1 cellular context compared by ENCODE assay signal in the genomic region with DNA sequence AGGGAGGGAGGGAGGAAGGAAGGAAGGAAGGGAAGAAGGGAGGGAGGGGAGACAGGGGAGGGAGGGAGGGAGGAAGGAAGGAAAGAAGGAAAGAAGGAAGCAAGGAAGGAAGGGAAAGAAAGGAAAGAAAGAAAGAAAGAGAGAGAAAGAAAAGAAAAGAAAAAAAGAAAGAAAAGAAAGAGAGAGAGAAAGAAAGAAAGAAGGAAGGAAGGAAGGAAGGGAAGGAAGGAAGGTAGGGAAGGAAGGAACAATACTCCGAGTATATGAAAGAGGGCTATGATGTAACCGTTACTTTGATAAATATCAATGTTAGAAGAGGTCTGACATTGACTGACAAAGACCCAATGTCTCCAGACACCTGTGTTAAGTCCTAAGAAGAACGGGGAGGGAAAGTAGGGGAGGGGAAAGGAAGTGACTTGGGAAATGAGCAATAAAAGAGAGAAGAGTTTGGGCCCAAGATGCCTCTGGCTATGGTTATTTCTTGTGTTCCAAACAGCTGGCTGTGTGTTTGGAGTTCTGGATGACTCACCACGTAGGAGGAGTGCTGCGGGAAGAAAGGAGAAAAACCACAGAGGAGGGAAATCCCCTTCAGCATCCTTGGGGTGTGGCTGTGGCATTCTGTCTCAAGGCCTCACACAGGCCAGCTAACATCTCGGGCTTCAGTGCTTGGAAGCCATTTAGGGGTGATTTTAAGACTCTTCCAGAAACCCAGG.
A peak's percentile ranks its signal among the peaks of the same experiment; 100 is the strongest.
TF ChIP-seq lines count a peak whose summit lies in the region.

No MANE protein-coding gene starts in this region.

TF ChIP-seq in HEK293, 187 proteins besides CTCF, POLR2A, EP300 and RAD21 (continued from another document and continues in another):
- TF ChIP-seq, protein P1, sequence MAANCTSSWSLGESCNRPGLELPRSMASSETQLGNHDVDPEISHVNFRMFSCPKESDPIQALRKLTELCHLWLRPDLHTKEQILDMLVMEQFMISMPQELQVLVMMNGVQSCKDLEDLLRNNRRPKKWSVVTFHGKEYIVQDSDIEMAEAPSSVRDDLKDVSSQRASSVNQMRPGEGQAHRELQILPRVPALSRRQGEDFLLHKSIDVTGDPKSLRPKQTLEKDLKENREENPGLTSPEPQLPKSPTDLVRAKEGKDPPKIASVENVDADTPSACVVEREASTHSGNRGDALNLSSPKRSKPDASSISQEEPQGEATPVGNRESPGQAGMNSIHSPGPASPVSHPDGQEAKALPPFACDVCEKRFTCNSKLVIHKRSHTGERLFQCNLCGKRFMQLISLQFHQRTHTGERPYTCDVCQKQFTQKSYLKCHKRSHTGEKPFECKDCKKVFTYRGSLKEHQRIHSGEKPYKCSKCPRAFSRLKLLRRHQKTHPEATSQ (tag by site-specific recombination; IDR thresholded peaks at IDR 0.05), result no peak
- TF ChIP-seq, protein P2, sequence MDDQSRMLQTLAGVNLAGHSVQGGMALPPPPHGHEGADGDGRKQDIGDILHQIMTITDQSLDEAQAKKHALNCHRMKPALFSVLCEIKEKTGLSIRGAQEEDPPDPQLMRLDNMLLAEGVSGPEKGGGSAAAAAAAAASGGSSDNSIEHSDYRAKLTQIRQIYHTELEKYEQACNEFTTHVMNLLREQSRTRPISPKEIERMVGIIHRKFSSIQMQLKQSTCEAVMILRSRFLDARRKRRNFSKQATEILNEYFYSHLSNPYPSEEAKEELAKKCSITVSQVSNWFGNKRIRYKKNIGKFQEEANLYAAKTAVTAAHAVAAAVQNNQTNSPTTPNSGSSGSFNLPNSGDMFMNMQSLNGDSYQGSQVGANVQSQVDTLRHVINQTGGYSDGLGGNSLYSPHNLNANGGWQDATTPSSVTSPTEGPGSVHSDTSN (CRISPR knock-in tag; IDR thresholded peaks at IDR 0.05), result no peak
- TF ChIP-seq ZNF501 (tag by site-specific recombination; IDR thresholded peaks at IDR 0.05) (no peak), ZNF600 (tag by site-specific recombination; IDR thresholded peaks at IDR 0.05) (peak; percentile 70), ZNF548 (tag by site-specific recombination; IDR thresholded peaks at IDR 0.05) (no peak), ZNF155 (tag by site-specific recombination; IDR thresholded peaks at IDR 0.05) (no peak), ZNF214 (tag by site-specific recombination; IDR thresholded peaks at IDR 0.05; ENCODE audit: borderline replicate concordance) (no peak), ZNF610 (tag by site-specific recombination; IDR thresholded peaks at IDR 0.05; ENCODE audit: borderline replicate concordance) (no peak), ZNF555 (tag by site-specific recombination; conservative IDR thresholded peaks at IDR 0.05) (no peak), BCL11A (tag by site-specific recombination; IDR thresholded peaks at IDR 0.05; ENCODE audit: low read depth) (no peak), TRIM28 (IDR thresholded peaks at IDR 0.05; ENCODE audit: borderline replicate concordance, low read length) (no peak), MZF1 (tag by site-specific recombination; IDR thresholded peaks at IDR 0.05; ENCODE audit: borderline replicate concordance) (no peak), GFI1B (tag by site-specific recombination; IDR thresholded peaks at IDR 0.05) (no peak), ZNF560 (tag by site-specific recombination; IDR thresholded peaks at IDR 0.05; ENCODE audit: borderline replicate concordance) (no peak), ZNF423 (tag by site-specific recombination; IDR thresholded peaks at IDR 0.05) (no peak), ZNF335 (tag by site-specific recombination; conservative IDR thresholded peaks at IDR 0.05) (peak; percentile 47), ZNF311 (tag by site-specific recombination; IDR thresholded peaks at IDR 0.05; ENCODE audit: borderline replicate concordance) (no peak), ZNF211 (tag by site-specific recombination; IDR thresholded peaks at IDR 0.05; ENCODE audit: low read depth) (no peak), ZNF274 (IDR thresholded peaks at IDR 0.05; ENCODE audit: low read length) (no peak), ZNF274 (tag by site-specific recombination; IDR thresholded peaks at IDR 0.05; ENCODE audit: borderline replicate concordance) (no peak)
- TF ChIP-seq, protein P3, sequence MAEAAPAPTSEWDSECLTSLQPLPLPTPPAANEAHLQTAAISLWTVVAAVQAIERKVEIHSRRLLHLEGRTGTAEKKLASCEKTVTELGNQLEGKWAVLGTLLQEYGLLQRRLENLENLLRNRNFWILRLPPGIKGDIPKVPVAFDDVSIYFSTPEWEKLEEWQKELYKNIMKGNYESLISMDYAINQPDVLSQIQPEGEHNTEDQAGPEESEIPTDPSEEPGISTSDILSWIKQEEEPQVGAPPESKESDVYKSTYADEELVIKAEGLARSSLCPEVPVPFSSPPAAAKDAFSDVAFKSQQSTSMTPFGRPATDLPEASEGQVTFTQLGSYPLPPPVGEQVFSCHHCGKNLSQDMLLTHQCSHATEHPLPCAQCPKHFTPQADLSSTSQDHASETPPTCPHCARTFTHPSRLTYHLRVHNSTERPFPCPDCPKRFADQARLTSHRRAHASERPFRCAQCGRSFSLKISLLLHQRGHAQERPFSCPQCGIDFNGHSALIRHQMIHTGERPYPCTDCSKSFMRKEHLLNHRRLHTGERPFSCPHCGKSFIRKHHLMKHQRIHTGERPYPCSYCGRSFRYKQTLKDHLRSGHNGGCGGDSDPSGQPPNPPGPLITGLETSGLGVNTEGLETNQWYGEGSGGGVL (tag by site-specific recombination; IDR thresholded peaks at IDR 0.05), result peak; percentile 84
- TF ChIP-seq, protein P4, sequence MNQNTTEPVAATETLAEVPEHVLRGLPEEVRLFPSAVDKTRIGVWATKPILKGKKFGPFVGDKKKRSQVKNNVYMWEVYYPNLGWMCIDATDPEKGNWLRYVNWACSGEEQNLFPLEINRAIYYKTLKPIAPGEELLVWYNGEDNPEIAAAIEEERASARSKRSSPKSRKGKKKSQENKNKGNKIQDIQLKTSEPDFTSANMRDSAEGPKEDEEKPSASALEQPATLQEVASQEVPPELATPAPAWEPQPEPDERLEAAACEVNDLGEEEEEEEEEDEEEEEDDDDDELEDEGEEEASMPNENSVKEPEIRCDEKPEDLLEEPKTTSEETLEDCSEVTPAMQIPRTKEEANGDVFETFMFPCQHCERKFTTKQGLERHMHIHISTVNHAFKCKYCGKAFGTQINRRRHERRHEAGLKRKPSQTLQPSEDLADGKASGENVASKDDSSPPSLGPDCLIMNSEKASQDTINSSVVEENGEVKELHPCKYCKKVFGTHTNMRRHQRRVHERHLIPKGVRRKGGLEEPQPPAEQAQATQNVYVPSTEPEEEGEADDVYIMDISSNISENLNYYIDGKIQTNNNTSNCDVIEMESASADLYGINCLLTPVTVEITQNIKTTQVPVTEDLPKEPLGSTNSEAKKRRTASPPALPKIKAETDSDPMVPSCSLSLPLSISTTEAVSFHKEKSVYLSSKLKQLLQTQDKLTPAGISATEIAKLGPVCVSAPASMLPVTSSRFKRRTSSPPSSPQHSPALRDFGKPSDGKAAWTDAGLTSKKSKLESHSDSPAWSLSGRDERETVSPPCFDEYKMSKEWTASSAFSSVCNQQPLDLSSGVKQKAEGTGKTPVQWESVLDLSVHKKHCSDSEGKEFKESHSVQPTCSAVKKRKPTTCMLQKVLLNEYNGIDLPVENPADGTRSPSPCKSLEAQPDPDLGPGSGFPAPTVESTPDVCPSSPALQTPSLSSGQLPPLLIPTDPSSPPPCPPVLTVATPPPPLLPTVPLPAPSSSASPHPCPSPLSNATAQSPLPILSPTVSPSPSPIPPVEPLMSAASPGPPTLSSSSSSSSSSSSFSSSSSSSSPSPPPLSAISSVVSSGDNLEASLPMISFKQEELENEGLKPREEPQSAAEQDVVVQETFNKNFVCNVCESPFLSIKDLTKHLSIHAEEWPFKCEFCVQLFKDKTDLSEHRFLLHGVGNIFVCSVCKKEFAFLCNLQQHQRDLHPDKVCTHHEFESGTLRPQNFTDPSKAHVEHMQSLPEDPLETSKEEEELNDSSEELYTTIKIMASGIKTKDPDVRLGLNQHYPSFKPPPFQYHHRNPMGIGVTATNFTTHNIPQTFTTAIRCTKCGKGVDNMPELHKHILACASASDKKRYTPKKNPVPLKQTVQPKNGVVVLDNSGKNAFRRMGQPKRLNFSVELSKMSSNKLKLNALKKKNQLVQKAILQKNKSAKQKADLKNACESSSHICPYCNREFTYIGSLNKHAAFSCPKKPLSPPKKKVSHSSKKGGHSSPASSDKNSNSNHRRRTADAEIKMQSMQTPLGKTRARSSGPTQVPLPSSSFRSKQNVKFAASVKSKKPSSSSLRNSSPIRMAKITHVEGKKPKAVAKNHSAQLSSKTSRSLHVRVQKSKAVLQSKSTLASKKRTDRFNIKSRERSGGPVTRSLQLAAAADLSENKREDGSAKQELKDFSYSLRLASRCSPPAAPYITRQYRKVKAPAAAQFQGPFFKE (tag by site-specific recombination; IDR thresholded peaks at IDR 0.05; ENCODE audit: borderline replicate concordance), result no peak
- TF ChIP-seq, protein P5, sequence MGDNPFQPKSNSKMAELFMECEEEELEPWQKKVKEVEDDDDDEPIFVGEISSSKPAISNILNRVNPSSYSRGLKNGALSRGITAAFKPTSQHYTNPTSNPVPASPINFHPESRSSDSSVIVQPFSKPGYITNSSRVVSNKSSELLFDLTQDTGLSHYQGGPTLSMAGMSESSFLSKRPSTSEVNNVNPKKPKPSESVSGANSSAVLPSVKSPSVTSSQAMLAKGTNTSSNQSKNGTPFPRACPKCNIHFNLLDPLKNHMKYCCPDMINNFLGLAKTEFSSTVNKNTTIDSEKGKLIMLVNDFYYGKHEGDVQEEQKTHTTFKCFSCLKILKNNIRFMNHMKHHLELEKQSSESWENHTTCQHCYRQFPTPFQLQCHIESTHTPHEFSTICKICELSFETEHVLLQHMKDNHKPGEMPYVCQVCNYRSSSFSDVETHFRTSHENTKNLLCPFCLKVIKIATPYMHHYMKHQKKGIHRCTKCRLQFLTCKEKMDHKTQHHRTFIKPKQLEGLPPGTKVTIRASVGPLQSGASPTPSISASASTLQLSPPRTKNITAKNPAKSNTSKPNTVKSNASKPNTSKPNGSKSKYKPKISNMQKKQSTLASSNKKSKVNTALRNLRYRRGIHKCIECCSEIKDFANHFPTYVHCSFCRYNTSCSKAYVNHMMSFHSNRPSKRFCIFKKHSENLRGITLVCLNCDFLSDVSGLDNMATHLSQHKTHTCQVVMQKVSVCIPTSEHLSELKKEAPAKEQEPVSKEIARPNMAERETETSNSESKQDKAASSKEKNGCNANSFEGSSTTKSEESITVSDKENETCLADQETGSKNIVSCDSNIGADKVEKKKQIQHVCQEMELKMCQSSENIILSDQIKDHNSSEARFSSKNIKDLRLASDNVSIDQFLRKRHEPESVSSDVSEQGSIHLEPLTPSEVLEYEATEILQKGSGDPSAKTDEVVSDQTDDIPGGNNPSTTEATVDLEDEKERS (tag by site-specific recombination; IDR thresholded peaks at IDR 0.05), result no peak
- TF ChIP-seq, protein P6, sequence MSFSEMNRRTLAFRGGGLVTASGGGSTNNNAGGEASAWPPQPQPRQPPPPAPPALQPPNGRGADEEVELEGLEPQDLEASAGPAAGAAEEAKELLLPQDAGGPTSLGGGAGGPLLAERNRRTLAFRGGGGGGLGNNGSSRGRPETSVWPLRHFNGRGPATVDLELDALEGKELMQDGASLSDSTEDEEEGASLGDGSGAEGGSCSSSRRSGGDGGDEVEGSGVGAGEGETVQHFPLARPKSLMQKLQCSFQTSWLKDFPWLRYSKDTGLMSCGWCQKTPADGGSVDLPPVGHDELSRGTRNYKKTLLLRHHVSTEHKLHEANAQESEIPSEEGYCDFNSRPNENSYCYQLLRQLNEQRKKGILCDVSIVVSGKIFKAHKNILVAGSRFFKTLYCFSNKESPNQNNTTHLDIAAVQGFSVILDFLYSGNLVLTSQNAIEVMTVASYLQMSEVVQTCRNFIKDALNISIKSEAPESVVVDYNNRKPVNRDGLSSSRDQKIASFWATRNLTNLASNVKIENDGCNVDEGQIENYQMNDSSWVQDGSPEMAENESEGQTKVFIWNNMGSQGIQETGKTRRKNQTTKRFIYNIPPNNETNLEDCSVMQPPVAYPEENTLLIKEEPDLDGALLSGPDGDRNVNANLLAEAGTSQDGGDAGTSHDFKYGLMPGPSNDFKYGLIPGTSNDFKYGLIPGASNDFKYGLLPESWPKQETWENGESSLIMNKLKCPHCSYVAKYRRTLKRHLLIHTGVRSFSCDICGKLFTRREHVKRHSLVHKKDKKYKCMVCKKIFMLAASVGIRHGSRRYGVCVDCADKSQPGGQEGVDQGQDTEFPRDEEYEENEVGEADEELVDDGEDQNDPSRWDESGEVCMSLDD (tag by site-specific recombination; IDR thresholded peaks at IDR 0.05), result 0 out of 2 replicates have a peak, but pooled peaks have one; percentile 29
- TF ChIP-seq, protein P7, sequence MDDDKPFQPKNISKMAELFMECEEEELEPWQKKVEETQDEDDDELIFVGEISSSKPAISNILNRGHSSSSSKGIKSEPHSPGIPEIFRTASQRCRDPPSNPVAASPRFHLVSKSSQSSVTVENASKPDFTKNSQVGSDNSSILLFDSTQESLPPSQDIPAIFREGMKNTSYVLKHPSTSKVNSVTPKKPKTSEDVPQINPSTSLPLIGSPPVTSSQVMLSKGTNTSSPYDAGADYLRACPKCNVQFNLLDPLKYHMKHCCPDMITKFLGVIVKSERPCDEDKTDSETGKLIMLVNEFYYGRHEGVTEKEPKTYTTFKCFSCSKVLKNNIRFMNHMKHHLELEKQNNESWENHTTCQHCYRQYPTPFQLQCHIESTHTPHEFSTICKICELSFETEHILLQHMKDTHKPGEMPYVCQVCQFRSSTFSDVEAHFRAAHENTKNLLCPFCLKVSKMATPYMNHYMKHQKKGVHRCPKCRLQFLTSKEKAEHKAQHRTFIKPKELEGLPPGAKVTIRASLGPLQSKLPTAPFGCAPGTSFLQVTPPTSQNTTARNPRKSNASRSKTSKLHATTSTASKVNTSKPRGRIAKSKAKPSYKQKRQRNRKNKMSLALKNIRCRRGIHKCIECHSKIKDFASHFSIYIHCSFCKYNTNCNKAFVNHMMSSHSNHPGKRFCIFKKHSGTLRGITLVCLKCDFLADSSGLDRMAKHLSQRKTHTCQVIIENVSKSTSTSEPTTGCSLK (tag by site-specific recombination; IDR thresholded peaks at IDR 0.05), result no peak
- TF ChIP-seq, protein P8, sequence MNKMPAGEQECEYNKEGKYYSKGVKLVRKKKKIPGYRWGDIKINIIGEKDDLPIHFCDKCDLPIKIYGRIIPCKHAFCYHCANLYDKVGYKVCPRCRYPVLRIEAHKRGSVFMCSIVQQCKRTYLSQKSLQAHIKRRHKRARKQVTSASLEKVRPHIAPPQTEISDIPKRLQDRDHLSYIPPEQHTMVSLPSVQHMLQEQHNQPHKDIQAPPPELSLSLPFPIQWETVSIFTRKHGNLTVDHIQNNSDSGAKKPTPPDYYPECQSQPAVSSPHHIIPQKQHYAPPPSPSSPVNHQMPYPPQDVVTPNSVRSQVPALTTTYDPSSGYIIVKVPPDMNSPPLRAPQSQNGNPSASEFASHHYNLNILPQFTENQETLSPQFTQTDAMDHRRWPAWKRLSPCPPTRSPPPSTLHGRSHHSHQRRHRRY (tag by site-specific recombination; IDR thresholded peaks at IDR 0.05), result no peak
- TF ChIP-seq, protein P9, sequence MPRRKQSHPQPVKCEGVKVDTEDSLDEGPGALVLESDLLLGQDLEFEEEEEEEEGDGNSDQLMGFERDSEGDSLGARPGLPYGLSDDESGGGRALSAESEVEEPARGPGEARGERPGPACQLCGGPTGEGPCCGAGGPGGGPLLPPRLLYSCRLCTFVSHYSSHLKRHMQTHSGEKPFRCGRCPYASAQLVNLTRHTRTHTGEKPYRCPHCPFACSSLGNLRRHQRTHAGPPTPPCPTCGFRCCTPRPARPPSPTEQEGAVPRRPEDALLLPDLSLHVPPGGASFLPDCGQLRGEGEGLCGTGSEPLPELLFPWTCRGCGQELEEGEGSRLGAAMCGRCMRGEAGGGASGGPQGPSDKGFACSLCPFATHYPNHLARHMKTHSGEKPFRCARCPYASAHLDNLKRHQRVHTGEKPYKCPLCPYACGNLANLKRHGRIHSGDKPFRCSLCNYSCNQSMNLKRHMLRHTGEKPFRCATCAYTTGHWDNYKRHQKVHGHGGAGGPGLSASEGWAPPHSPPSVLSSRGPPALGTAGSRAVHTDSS (tag by site-specific recombination; IDR thresholded peaks at IDR 0.05), result no peak
